Comparison of ENCODE assay signal across 10 cellular contexts in the genomic region with DNA sequence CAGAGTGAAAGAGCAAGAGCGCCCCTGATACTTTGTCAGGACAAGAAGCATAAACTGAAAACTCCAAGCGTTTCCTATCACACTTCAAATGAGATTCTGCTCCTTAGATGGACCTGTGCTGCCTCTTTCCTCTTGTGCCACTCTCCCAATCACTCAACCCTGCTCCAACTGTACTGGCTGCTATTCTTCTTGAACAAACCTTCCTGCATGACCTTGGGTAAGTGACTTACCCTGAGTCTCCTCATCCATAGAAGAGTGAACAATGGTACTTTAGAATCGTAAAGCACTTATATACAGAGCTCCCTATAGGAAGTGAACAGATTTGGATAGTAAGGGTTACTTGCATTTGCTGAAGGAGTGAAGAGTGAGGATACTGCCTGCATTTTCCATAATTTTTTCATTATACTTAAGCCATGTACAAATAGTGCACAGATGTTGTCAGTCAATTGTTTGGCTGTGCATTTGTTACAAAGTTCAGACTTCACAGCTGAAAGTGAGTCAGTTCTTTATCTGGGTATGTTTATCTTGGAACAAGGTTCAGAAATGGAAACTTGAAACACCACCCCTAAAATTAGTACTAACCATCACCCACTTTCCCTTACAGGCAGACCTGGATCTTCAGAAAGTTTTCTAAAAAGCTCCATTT. TPM values are rescaled to one million over a fixed set of nuclear protein-coding genes. Genes with fewer than 3 reads are reported as not detected.
A peak's percentile ranks its signal among the peaks of the same experiment; 100 is the strongest.
DNase-seq lines count a peak whose midpoint lies in the region; ATAC-seq, FAIRE-seq and TF ChIP-seq lines count a peak whose summit lies in the region.
"Had no signal": no experiment of that assay in that cellular context is flagged by ENCODE, and none has a peak within 500 bp of the region (broad histone marks: within the 10 kb centered on the region; RNA-seq: fewer than 3 reads in every experiment).

No MANE protein-coding gene starts in this region.

- DNase-seq in H54 (ENCODE audit: insufficient read length, low spot score) (no peak), astrocyte of the spinal cord (ENCODE audit: low read depth, low spot score) (peak; percentile 65), left ventricle myocardium inferior (no peak), medulla oblongata (ENCODE audit: extremely low spot score) (no peak), cerebellum (ENCODE audit: low spot score) (no peak)
- DNase-seq: activated CD4-positive, alpha-beta T cell treated with anti-CD3 and anti-CD28 coated beads for 1 hour; activated naive CD8-positive, alpha-beta T cell treated with anti-CD3 and anti-CD28 coated beads, Interleukin-2, amount 10 ng/mL, durations not matched to agents 7 days and 5 days; NCI-H146 had no signal

- no peak for TF ChIP-seq POLR2A in H54 (IDR thresholded peaks at IDR 0.05; ENCODE audit: low read depth, low read length)

- H3K4me3 ChIP-seq in astrocyte of the spinal cord (ENCODE audit: low read depth, low read length), result no peak overlapping the region
- no peak overlapping the region for H3K4me3 ChIP-seq in left ventricle myocardium inferior
- no peak overlapping the region for H3K4me3 ChIP-seq in skeletal muscle tissue (ENCODE audit: low read length in 3 of 3)

- H3K36me3 ChIP-seq in left ventricle myocardium inferior (peaks cover 10% of the 10 kb centered on the region), skeletal muscle tissue (ENCODE audit: control insufficient read depth in 3 of 3, insufficient read depth in 3 of 3, low read length in 3 of 3) (peaks cover 1 to 9% (median 6%) of the 10 kb centered on the region in 3 donors)

- in situ Hi-C loops in astrocyte of the spinal cord (cut with HindIII; ENCODE audit: low sequenced_read_pairs), result no loop called here

- peaks cover 82% of the 10 kb centered on the region for H3K4me1 ChIP-seq in left ventricle myocardium inferior
- peaks cover 16 to 19% (median 18%) of the 10 kb centered on the region in 3 donors for H3K4me1 ChIP-seq in skeletal muscle tissue (ENCODE audit: control insufficient read depth in 3 of 3, insufficient read depth in 3 of 3, low read length in 3 of 3)

- peak overlapping the region; percentile 73 for H3K27ac ChIP-seq in left ventricle myocardium inferior (replicated peaks)
- H3K27ac ChIP-seq in skeletal muscle tissue (ENCODE audit: low read depth, low read length), result peak overlapping the region; percentile 51

- no peak for TF ChIP-seq CTCF in astrocyte of the spinal cord (IDR thresholded peaks at IDR 0.05; ENCODE audit: low read depth, low read length)
- TF ChIP-seq CTCF in left ventricle myocardium inferior (IDR thresholded peaks at IDR 0.05; ENCODE audit: borderline replicate concordance), result no peak

- FAIRE-seq in H54 (lab: Jason Lieb, UNC), result peak; percentile 89

- H3K9me3 ChIP-seq in left ventricle myocardium inferior (replicated peaks) (no peaks in the 10 kb centered on the region), skeletal muscle tissue (ENCODE audit: control insufficient read depth in 3 of 3, low read length in 3 of 3) (no peaks in the 10 kb centered on the region)

- H3K27me3 ChIP-seq in left ventricle myocardium inferior (ENCODE audit: low read depth) (no peaks in the 10 kb centered on the region), skeletal muscle tissue (ENCODE audit: control insufficient read depth in 3 of 3, insufficient read depth in 3 of 3, low read length in 3 of 3) (no peaks in the 10 kb centered on the region)

- intact Hi-C loops in left ventricle myocardium inferior (cut with micrococcal nuclease), result no loop called here

- ATAC-seq in HG03097 (IDR thresholded peaks at IDR 0.05; ENCODE audit: low FRiP score, unreplicated experiment), result no peak

- H3K9ac ChIP-seq in skeletal muscle tissue (ENCODE audit: low read depth in 1 of 3, low read length in 3 of 3), result no peak overlapping the region

RNA-seq across cellular contexts. Expression of gene MTERF2, which starts 10.8 kb away (rescaled TPM):
- total RNA-seq in left ventricle myocardium inferior (35.6 TPM), skeletal muscle tissue (9.9 TPM), cerebellum (22.4 TPM)

RNA-seq across cellular contexts. Expression of gene TMEM263, which starts 20.4 kb away (rescaled TPM):
- total RNA-seq in left ventricle myocardium inferior, result 35.8 TPM
- total RNA-seq in skeletal muscle tissue, result 42.3 TPM
- total RNA-seq in cerebellum, result 44.4 TPM
